Comparison of ENCODE assay signal across 25 cellular contexts in genomic region chr11:125078016-125078415, GRCh38.
"Had no signal": no experiment of that assay in that cellular context is flagged by ENCODE, and none has a peak within 500 bp of the region (broad histone marks: within the 10 kb centered on the region; RNA-seq: fewer than 3 reads in every experiment).

No MANE protein-coding gene starts in this region.

- H3K4me2 ChIP-seq: hepatocyte had no signal

- DNase-seq: effector CD8-positive, alpha-beta T cell; endodermal cell; foreskin fibroblast; gastrocnemius medialis; head of caudate nucleus; left cardiac atrium; left lung; mesendoderm; midbrain; occipital lobe; pancreas; retina; right lobe of liver; small intestine; stimulated activated CD4-positive, alpha-beta T cell treated with anti-CD3 and anti-CD28 coated beads, Interleukin-15, amount 100 ng/mL, for 24 hours; stimulated activated CD4-positive, alpha-beta T cell treated with anti-CD3 and anti-CD28 coated beads, Interleukin-2, amount 100 ng/mL, for 48 hours; stimulated activated naive B cell treated with anti-CD40 and anti-IgM and Interleukin-4, amounts not matched to agents 10 μg/mL and 1 μg/mL and 100 μg/mL, for 72 hours; transverse colon; upper lobe of right lung; uterus had no signal

- H3K4me3 ChIP-seq: gastrocnemius medialis, hepatocyte, left lung, pancreas, right lobe of liver, thoracic aorta, transverse colon, upper lobe of right lung, uterus had no signal

- H3K9me3 ChIP-seq: gastrocnemius medialis, left lung, pancreas, right lobe of liver, thoracic aorta, transverse colon, upper lobe of right lung, uterus had no signal

- H2AFZ ChIP-seq: hepatocyte had no signal

- H3K27me3 ChIP-seq: hepatocyte, pancreas, right lobe of liver, transverse colon, upper lobe of right lung, uterus had no signal

- H3K4me1 ChIP-seq: gastrocnemius medialis, left lung, pancreas, right lobe of liver, transverse colon, upper lobe of right lung, uterus had no signal

- ATAC-seq: esophagus mucosa; gastrocnemius medialis; left cardiac atrium; left lung; naive thymus-derived CD4-positive, alpha-beta T cell; pancreas; right lobe of liver; stimulated activated naive B cell treated with anti-CD40 and anti-IgM and Interleukin-4, amounts not matched to agents 10 μg/mL and 1 μg/mL and 100 μg/mL, for 72 hours; upper lobe of right lung had no signal

- H3K27ac ChIP-seq: epithelial cell of prostate, gastrocnemius medialis, hepatocyte, left lung, pancreas, right lobe of liver, thoracic aorta, transverse colon, upper lobe of right lung, uterus had no signal

- H3K36me3 ChIP-seq: gastrocnemius medialis, pancreas, right lobe of liver, thoracic aorta, transverse colon, upper lobe of right lung, uterus had no signal
